In the genomic region with DNA sequence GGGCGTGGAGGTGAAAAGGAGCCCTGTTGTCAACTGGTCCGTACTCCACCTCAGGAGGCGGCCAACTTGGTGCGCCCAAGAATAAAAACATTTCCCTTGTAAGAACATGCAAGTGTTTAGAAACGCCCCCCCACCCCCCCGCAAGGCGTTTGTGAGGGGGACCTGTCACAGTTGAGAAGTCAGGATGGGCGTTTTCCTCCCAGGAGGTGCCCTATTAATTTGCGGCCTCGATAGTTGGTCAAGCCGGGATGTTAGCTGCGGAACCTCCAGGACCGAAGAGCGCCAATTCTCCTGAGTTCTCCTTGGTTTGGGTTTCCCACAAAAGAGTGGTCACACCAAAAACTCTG, we compare ENCODE assay signal across 8 cellular contexts. TPM values are rescaled to one million over a fixed set of nuclear protein-coding genes. Genes with fewer than 3 reads are reported as not detected.
DNase-seq lines count a peak whose midpoint lies in the region; ATAC-seq and TF ChIP-seq lines count a peak whose summit lies in the region.

No MANE protein-coding gene starts in this region.

- H3K4me1 ChIP-seq in A673 (ENCODE audit: insufficient read depth, low read length, poor library complexity, severe bottlenecking) (peaks cover 18% of the 10 kb centered on the region), Karpas-422 (ENCODE audit: low read length) (peaks cover 8% of the 10 kb centered on the region), gastrocnemius medialis (peaks cover 0 to 9% of the 10 kb centered on the region in 2 donors)

- POLR2A ChIA-PET in A673 (lab: Charles Lee; ENCODE audit: low non-redundant PET), result interaction anchor here (0.6 to 2.3 kb wide), 5 partner anchors 36 to 784 kb away, joined by 3 to 30 read pairs (median 5); partner anchors contain the start of gene HMGB2

- H3K27ac ChIP-seq in A673 (ENCODE audit: low read depth, low read length, poor library complexity, severe bottlenecking) (peak overlapping the region; percentile 63), Karpas-422 (ENCODE audit: low read length) (peak overlapping the region; percentile 61), gastrocnemius medialis (peak overlapping the region; percentile 96 to 99 (median 97))

- in situ Hi-C loops in gastrocnemius medialis (cut with MboI; ENCODE audit: low sequenced_read_pairs in 4 of 4), result loop anchor here in 1 of 4 donors (5.0 to 25.0 kb wide), 2 partner anchors 33 to 917 kb away; partner anchors contain the start of genes CEP44 and FBXO8

- no peak for TF ChIP-seq POLR2A in gastrocnemius medialis (IDR thresholded peaks at IDR 0.05)

- peaks cover 46% of the 10 kb centered on the region for H3K4me1 Mint-ChIP-seq in activated T-helper 2 cell treated with anti-CD3 and anti-CD28 coated beads, Interferon-gamma antibody, Interleukin-2, Interleukin-4, amounts not matched to agents 10 μg/mL and 5 μg/mL and 100 μg/mL, durations not matched to agents 14 hours and 24 hours and 36 hours (ENCODE audit: low read depth)

- peak overlapping the region; percentile 79 for H3K4me2 ChIP-seq in Karpas-422 (ENCODE audit: low read depth, low read length, poor library complexity, severe bottlenecking)

- peak; percentile 1 for ATAC-seq in GM21367 (IDR thresholded peaks at IDR 0.05; ENCODE audit: unreplicated experiment)
- peak; percentile 11 for ATAC-seq in Right ventricle myocardium superior (ENCODE audit: poor library complexity)
- ATAC-seq in gastrocnemius medialis, result peak; percentile 36 to 40

- no peaks in the 10 kb centered on the region for H3K79me2 ChIP-seq in Karpas-422 (ENCODE audit: low read length)

- intact Hi-C loops in A673 (cut with micrococcal nuclease; ENCODE audit: unreplicated experiment) (loop anchor here (2.0 to 5.0 kb wide), 2 partner anchors 35 to 42 kb away; partner anchors contain the start of gene HMGB2), Right ventricle myocardium superior (cut with DNase I) (loop anchor here (5.0 kb wide), 1 partner anchor 38 kb away; the partner anchor contains the start of gene HMGB2), gastrocnemius medialis (cut with DNase I; ENCODE audit: low total_unique reads) (loop anchor here (5.0 kb wide), 1 partner anchor 118 kb away; no protein-coding TSS in a partner anchor)
- intact Hi-C loops in activated T-helper 2 cell treated with anti-CD3 and anti-CD28 coated beads, Interferon-gamma antibody, Interleukin-2, Interleukin-4, amounts not matched to agents 10 μg/mL and 5 μg/mL and 100 μg/mL, durations not matched to agents 14 hours and 24 hours and 36 hours (cut with micrococcal nuclease), result loop anchor here (1.0 to 5.0 kb wide), 5 partner anchors 36 to 913 kb away; partner anchors contain the start of genes CEP44, FBXO8, GALNT7 and HMGB2

- H3K9ac ChIP-seq in Karpas-422 (ENCODE audit: low read length), result peak overlapping the region; percentile 76

- no peaks in the 10 kb centered on the region for H3K9me3 ChIP-seq in A673 (ENCODE audit: low read depth, low read length, poor library complexity, severe bottlenecking)
- H3K9me3 ChIP-seq in Karpas-422 (ENCODE audit: low read length), result no peaks in the 10 kb centered on the region
- no peaks in the 10 kb centered on the region for H3K9me3 ChIP-seq in gastrocnemius medialis

- H3K9me2 ChIP-seq in Karpas-422 (replicated peaks; ENCODE audit: insufficient read depth, low read length), result no peaks in the 10 kb centered on the region

- CTCF ChIA-PET in A673 (lab: Charles Lee), result interaction anchor here (0.7 to 1.2 kb wide), 4 partner anchors 39 to 108 kb away, joined by 3 to 5 read pairs (median 4); no protein-coding TSS in a partner anchor

- peak overlapping the region; percentile 75; the same call in 1 of the 2 replicates for H2AFZ ChIP-seq in Karpas-422 (ENCODE audit: low read length)

- H4K20me1 ChIP-seq in Karpas-422 (ENCODE audit: insufficient read depth, low read depth, low read length), result 0 out of 2 replicates have a peak, but pooled peaks cover 3% of the 10 kb centered on the region

- no peaks in the 10 kb centered on the region for H3K9me3 Mint-ChIP-seq in activated T-helper 2 cell treated with anti-CD3 and anti-CD28 coated beads, Interferon-gamma antibody, Interleukin-2, Interleukin-4, amounts not matched to agents 10 μg/mL and 5 μg/mL and 100 μg/mL, durations not matched to agents 14 hours and 24 hours and 36 hours

- peak overlapping the region; percentile 99 for H3K27ac Mint-ChIP-seq in activated T-helper 2 cell treated with anti-CD3 and anti-CD28 coated beads, Interferon-gamma antibody, Interleukin-2, Interleukin-4, amounts not matched to agents 10 μg/mL and 5 μg/mL and 100 μg/mL, durations not matched to agents 14 hours and 24 hours and 36 hours

- H3K27me3 Mint-ChIP-seq in activated T-helper 2 cell treated with anti-CD3 and anti-CD28 coated beads, Interferon-gamma antibody, Interleukin-2, Interleukin-4, amounts not matched to agents 10 μg/mL and 5 μg/mL and 100 μg/mL, durations not matched to agents 14 hours and 24 hours and 36 hours (ENCODE audit: low read depth), result no peaks in the 10 kb centered on the region

- H3K4me3 Mint-ChIP-seq in activated T-helper 2 cell treated with anti-CD3 and anti-CD28 coated beads, Interferon-gamma antibody, Interleukin-2, Interleukin-4, amounts not matched to agents 10 μg/mL and 5 μg/mL and 100 μg/mL, durations not matched to agents 14 hours and 24 hours and 36 hours (ENCODE audit: low read depth), result peak overlapping the region; percentile 100

- H3K27me3 ChIP-seq in A673 (replicated peaks; ENCODE audit: insufficient read depth, low read depth, low read length, poor library complexity), result no peaks in the 10 kb centered on the region
- no peaks in the 10 kb centered on the region for H3K27me3 ChIP-seq in Karpas-422 (ENCODE audit: low read length)
- H3K27me3 ChIP-seq in gastrocnemius medialis, result no peaks in the 10 kb centered on the region

- H3K4me3 ChIP-seq in A673 (ENCODE audit: low read depth, low read length, poor library complexity, severe bottlenecking) (peak overlapping the region; percentile 91), Karpas-422 (ENCODE audit: low read length) (peak overlapping the region; percentile 84), gastrocnemius medialis (peak overlapping the region; percentile 71 to 84 (median 76))

- DNase-seq in A673 (ENCODE audit: low spot score) (no peak), Karpas-422 (peak; percentile 58), Right ventricle myocardium superior (peak; percentile 79), gastrocnemius medialis (peak; percentile 38 to 70), Ammon's horn (ENCODE audit: low spot score) (no peak), DMS114 treated with DMSO at 0.1 percent for 48 hours (lab: John Stamatoyannopoulos, UW; ENCODE audit: unreplicated experiment) (no peak)
- DNase-seq in activated T-helper 2 cell treated with anti-CD3 and anti-CD28 coated beads, Interferon-gamma antibody, Interleukin-2, Interleukin-4, amounts not matched to agents 10 μg/mL and 5 μg/mL and 100 μg/mL, durations not matched to agents 14 hours and 24 hours and 36 hours (ENCODE audit: low spot score), result no peak

- H3K36me3 Mint-ChIP-seq in activated T-helper 2 cell treated with anti-CD3 and anti-CD28 coated beads, Interferon-gamma antibody, Interleukin-2, Interleukin-4, amounts not matched to agents 10 μg/mL and 5 μg/mL and 100 μg/mL, durations not matched to agents 14 hours and 24 hours and 36 hours (ENCODE audit: low read depth), result peaks cover 39% of the 10 kb centered on the region

- no peak for TF ChIP-seq CTCF in A673 (conservative IDR thresholded peaks at IDR 0.05; ENCODE audit: low read depth, low read length)
- no peak for TF ChIP-seq CTCF in gastrocnemius medialis (IDR thresholded peaks at IDR 0.05 in 4 of 5, conservative IDR thresholded peaks at IDR 0.05 in 1 of 5)

- no TSS peak for BruUV-seq in A673 (replicated peaks; lab: Mats Ljungman, UMichigan)

- peaks cover 13% of the 10 kb centered on the region for H3K36me3 ChIP-seq in A673 (ENCODE audit: insufficient read depth, low read length, poor library complexity, severe bottlenecking)
- H3K36me3 ChIP-seq in Karpas-422 (ENCODE audit: insufficient read depth, low read length), result no peaks in the 10 kb centered on the region
- no peaks in the 10 kb centered on the region for H3K36me3 ChIP-seq in gastrocnemius medialis

RNA-seq across cellular contexts. Expression of gene SAP30, which starts 0.7 kb away (rescaled TPM):
- total RNA-seq in A673 (2021), result 56.5 and 64.3 TPM in 2 replicates
- total RNA-seq in Karpas-422 (2014; rRNA removed; shearing (Covaris generic); ENCODE audit: low replicate concordance), result 2.0 and 11.9 TPM in 2 replicates
- total RNA-seq in activated T-helper 2 cell treated with anti-CD3 and anti-CD28 coated beads, Interferon-gamma antibody, Interleukin-2, Interleukin-4, amounts not matched to agents 10 μg/mL and 5 μg/mL and 100 μg/mL, durations not matched to agents 14 hours and 24 hours and 36 hours, result 37.4 and 38.3 TPM in 2 replicates
- total RNA-seq in Right ventricle myocardium superior, result 12.9 TPM
- 10 to 100 TPM; 13.3 to 24.8 (median 18.2) TPM for total RNA-seq in gastrocnemius medialis

RNA-seq across cellular contexts. Expression of gene SCRG1, which starts 28.8 kb away (rescaled TPM):
- total RNA-seq in A673 (2021) (0.09 TPM in 1 of 2 replicates, not detected in the other), Right ventricle myocardium superior (0.08 TPM), gastrocnemius medialis (not detected)
- not detected in 2 replicates for total RNA-seq in Karpas-422 (2014; rRNA removed; shearing (Covaris generic); ENCODE audit: low replicate concordance)
- not detected in 2 replicates for total RNA-seq in activated T-helper 2 cell treated with anti-CD3 and anti-CD28 coated beads, Interferon-gamma antibody, Interleukin-2, Interleukin-4, amounts not matched to agents 10 μg/mL and 5 μg/mL and 100 μg/mL, durations not matched to agents 14 hours and 24 hours and 36 hours

RNA-seq across cellular contexts. Expression of gene HMGB2, which starts 35.9 kb away (rescaled TPM):
- total RNA-seq in A673 (2021), result 392 and 435 TPM in 2 replicates
- total RNA-seq in Karpas-422 (2014; rRNA removed; shearing (Covaris generic); ENCODE audit: low replicate concordance), result 101 and 155 TPM in 2 replicates
- 380 and 393 TPM in 2 replicates for total RNA-seq in activated T-helper 2 cell treated with anti-CD3 and anti-CD28 coated beads, Interferon-gamma antibody, Interleukin-2, Interleukin-4, amounts not matched to agents 10 μg/mL and 5 μg/mL and 100 μg/mL, durations not matched to agents 14 hours and 24 hours and 36 hours
- 35.2 TPM for total RNA-seq in Right ventricle myocardium superior
- total RNA-seq in gastrocnemius medialis, result 10 to 100 TPM in 3 of 4 donors, 1 to 10 TPM in 1; 4.1 to 61.6 (median 21.2) TPM

Comparison
In these comparisons a context has a peak if more than half of its experiments do, and no peak if none do; other contexts are left out.
1. DNase-seq: peak in Karpas-422 (single experiment), Right ventricle myocardium superior (single experiment) and gastrocnemius medialis (2 of 2); none in A673 (single experiment), activated T-helper 2 cell treated with anti-CD3 and anti-CD28 coated beads, Interferon-gamma antibody, Interleukin-2, Interleukin-4, amounts not matched to agents 10 μg/mL and 5 μg/mL and 100 μg/mL, durations not matched to agents 14 hours and 24 hours and 36 hours (single experiment), Ammon's horn (single experiment) and DMS114 treated with DMSO at 0.1 percent for 48 hours (single experiment).
2. Peak in every context shown above with its lines, with median percentiles within 50 percentile points of each other: H3K27ac ChIP-seq, H3K4me3 ChIP-seq and ATAC-seq.